Comparison of ENCODE assay signal across 12 cellular contexts in the genomic region with DNA sequence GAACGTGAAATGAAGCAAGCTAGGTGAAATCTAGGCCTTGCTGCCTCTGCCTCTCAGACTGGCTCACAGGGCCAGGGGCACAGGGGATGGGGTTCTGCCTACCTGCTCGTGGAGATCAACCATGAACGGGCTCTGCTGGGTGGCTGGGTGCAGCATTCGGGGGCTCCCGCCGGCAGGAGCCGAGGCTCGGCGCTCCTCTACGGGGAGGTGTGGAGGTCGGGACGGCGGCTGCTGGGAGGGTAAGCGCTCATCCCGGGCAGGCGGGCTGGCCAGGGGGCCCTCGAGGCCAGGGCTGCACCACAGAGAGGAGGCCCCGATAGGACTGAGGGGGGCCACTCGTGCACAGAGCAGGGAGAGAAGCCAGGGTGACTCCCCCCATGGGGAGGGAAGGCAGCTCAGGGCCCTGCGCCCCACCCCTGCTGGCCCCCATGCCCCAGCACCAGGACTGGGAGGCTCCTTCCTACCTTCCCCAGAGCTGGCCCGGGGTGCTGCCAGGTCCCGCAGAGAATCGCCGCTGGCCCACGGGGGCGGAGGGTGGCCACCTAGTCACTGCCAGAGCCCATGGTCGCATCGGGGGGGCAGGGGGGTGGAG. TPM values are rescaled to one million over a fixed set of nuclear protein-coding genes. Genes with fewer than 3 reads are reported as not detected.
A peak's percentile ranks its signal among the peaks of the same experiment; 100 is the strongest.
DNase-seq lines count a peak whose midpoint lies in the region; ATAC-seq and TF ChIP-seq lines count a peak whose summit lies in the region.
"Had no signal": no experiment of that assay in that cellular context is flagged by ENCODE, and none has a peak within 500 bp of the region (broad histone marks: within the 10 kb centered on the region; RNA-seq: fewer than 3 reads in every experiment).

No MANE protein-coding gene starts in this region.

- peaks cover 25% of the 10 kb centered on the region for H3K36me3 Mint-ChIP-seq in activated T-helper 1 cell treated with anti-CD3 and anti-CD28 coated beads, Interleukin-12 subunit alpha, Interleukin-12 subunit beta, Interleukin-2, Interleukin-4 antibody, amounts not matched to agents 30 ng/mL and 10 ng/mL and 1 ng/mL, durations not matched to agents 14 hours and 24 hours and 36 hours (ENCODE audit: low read depth)

- H3K4me1 ChIP-seq in left ventricle myocardium inferior = peaks cover 85% of the 10 kb centered on the region
- H3K4me1 ChIP-seq in thymus (ENCODE audit: control insufficient read depth, insufficient read depth, low read length) = peaks cover 32% of the 10 kb centered on the region
- peaks cover 21% of the 10 kb centered on the region for H3K4me1 ChIP-seq in PC-3 (ENCODE audit: insufficient read depth, low read length)

- H3K27me3 Mint-ChIP-seq in activated T-helper 1 cell treated with anti-CD3 and anti-CD28 coated beads, Interleukin-12 subunit alpha, Interleukin-12 subunit beta, Interleukin-2, Interleukin-4 antibody, amounts not matched to agents 30 ng/mL and 10 ng/mL and 1 ng/mL, durations not matched to agents 14 hours and 24 hours and 36 hours (ENCODE audit: insufficient read depth) = no peaks in the 10 kb centered on the region

- H3K27ac Mint-ChIP-seq in activated T-helper 1 cell treated with anti-CD3 and anti-CD28 coated beads, Interleukin-12 subunit alpha, Interleukin-12 subunit beta, Interleukin-2, Interleukin-4 antibody, amounts not matched to agents 30 ng/mL and 10 ng/mL and 1 ng/mL, durations not matched to agents 14 hours and 24 hours and 36 hours = peak overlapping the region; percentile 84
- H3K27ac Mint-ChIP-seq: WTC11 had no signal

- no peak overlapping the region for H3K4me2 ChIP-seq in PC-3 (ENCODE audit: low read length)

- no peak for TF ChIP-seq CTCF in left ventricle myocardium inferior (IDR thresholded peaks at IDR 0.05; ENCODE audit: borderline replicate concordance)
- TF ChIP-seq CTCF in PC-3 (conservative IDR thresholded peaks at IDR 0.05; ENCODE audit: low read depth, low read length) = no peak

- CTCF ChIA-PET in PC-3 (lab: Charles Lee) = no interaction called here

- H3K4me3 ChIP-seq in left ventricle myocardium inferior (no peak overlapping the region), thymus (ENCODE audit: low read length) (no peak overlapping the region), PC-3 (ENCODE audit: low read length) (no peak overlapping the region)

- no peaks in the 10 kb centered on the region for H3F3A ChIP-seq in PC-3 (ENCODE audit: low read length, unreplicated experiment)

- H3K27ac ChIP-seq in left ventricle myocardium inferior (replicated peaks) (peak overlapping the region; percentile 100), layer of hippocampus (ENCODE audit: low read depth, low read length) (peak overlapping the region; percentile 92), thymus (ENCODE audit: low read depth) (peak overlapping the region; percentile 79), PC-3 (ENCODE audit: low read length) (no peak overlapping the region)

- ATAC-seq in PC-3 (no peak), GM19324 (IDR thresholded peaks at IDR 0.05; ENCODE audit: low FRiP score, unreplicated experiment) (no peak)
- ATAC-seq: WTC11 had no signal

- H3K27me3 ChIP-seq in left ventricle myocardium inferior (ENCODE audit: low read depth) (no peaks in the 10 kb centered on the region), layer of hippocampus (ENCODE audit: control insufficient read depth, insufficient read depth, low read length) (no peaks in the 10 kb centered on the region), thymus (ENCODE audit: control insufficient read depth, insufficient read depth) (no peaks in the 10 kb centered on the region), PC-3 (ENCODE audit: low read length) (no peaks in the 10 kb centered on the region)
- H3K27me3 ChIP-seq: upper lobe of left lung had no signal

- DNase-seq in left ventricle myocardium inferior = no peak
- DNase-seq in cardiac septum (ENCODE audit: low spot score) = no peak
- DNase-seq in activated T-helper 1 cell treated with anti-CD3 and anti-CD28 coated beads, Interleukin-12 subunit alpha, Interleukin-12 subunit beta, Interleukin-2, Interleukin-4 antibody, amounts not matched to agents 30 ng/mL and 10 ng/mL and 1 ng/mL, durations not matched to agents 14 hours and 24 hours and 36 hours (ENCODE audit: low spot score) = no peak
- DNase-seq in PC-3 = no peak
- no peak for DNase-seq in SHP77 treated with DMSO at 0.1 percent for 48 hours (lab: John Stamatoyannopoulos, UW)
- DNase-seq: activated T-cell treated with anti-CD3 and anti-CD28 coated beads, Interleukin-2, amount 50 U/mL, for 1 hour; NCI-H2171 treated with DMSO at 0.1 percent for 48 hours; upper lobe of left lung had no signal

- no peaks in the 10 kb centered on the region for H3K9me2 ChIP-seq in PC-3 (replicated peaks; ENCODE audit: low read length)

- H3K4me3 Mint-ChIP-seq in activated T-helper 1 cell treated with anti-CD3 and anti-CD28 coated beads, Interleukin-12 subunit alpha, Interleukin-12 subunit beta, Interleukin-2, Interleukin-4 antibody, amounts not matched to agents 30 ng/mL and 10 ng/mL and 1 ng/mL, durations not matched to agents 14 hours and 24 hours and 36 hours = peak overlapping the region; percentile 30
- H3K4me3 Mint-ChIP-seq: WTC11 had no signal

- POLR2A ChIA-PET in PC-3 (lab: Charles Lee; ENCODE audit: unreplicated experiment) = interaction anchor here (0.6 kb wide), 1 partner anchor 175 kb away, joined by 3 read pairs; no protein-coding TSS in a partner anchor

- WGBS in thymus = 93% methylated on average over 28 of the region's 28 CpGs

- no peak overlapping the region for H3K9ac ChIP-seq in PC-3 (ENCODE audit: low read length)

- H3K36me3 ChIP-seq in left ventricle myocardium inferior (peaks cover 48% of the 10 kb centered on the region), thymus (ENCODE audit: control insufficient read depth, insufficient read depth) (peaks cover 58% of the 10 kb centered on the region), PC-3 (ENCODE audit: low read depth, low read length) (peaks cover 11% of the 10 kb centered on the region; the same call in 1 of the 2 replicates)

- no TSS peak for BruUV-seq in PC-3 (replicated peaks; lab: Mats Ljungman, UMichigan)

- H4K20me1 ChIP-seq in PC-3 (ENCODE audit: low read length) = peaks cover 13% of the 10 kb centered on the region

- H3K9me3 Mint-ChIP-seq in activated T-helper 1 cell treated with anti-CD3 and anti-CD28 coated beads, Interleukin-12 subunit alpha, Interleukin-12 subunit beta, Interleukin-2, Interleukin-4 antibody, amounts not matched to agents 30 ng/mL and 10 ng/mL and 1 ng/mL, durations not matched to agents 14 hours and 24 hours and 36 hours = no peaks in the 10 kb centered on the region
- H3K9me3 Mint-ChIP-seq: WTC11 had no signal

- no peak overlapping the region for H2AFZ ChIP-seq in PC-3 (ENCODE audit: low read length)

- no peaks in the 10 kb centered on the region for H3K9me3 ChIP-seq in left ventricle myocardium inferior (replicated peaks)
- H3K9me3 ChIP-seq in thymus (ENCODE audit: control insufficient read depth) = peaks cover 8% of the 10 kb centered on the region
- H3K9me3 ChIP-seq in PC-3 (ENCODE audit: low read length) = no peaks in the 10 kb centered on the region
- H3K9me3 ChIP-seq: upper lobe of left lung had no signal

- peaks cover 43% of the 10 kb centered on the region for H3K79me2 ChIP-seq in PC-3 (ENCODE audit: low read length)

- peaks cover 39% of the 10 kb centered on the region for H3K4me1 Mint-ChIP-seq in activated T-helper 1 cell treated with anti-CD3 and anti-CD28 coated beads, Interleukin-12 subunit alpha, Interleukin-12 subunit beta, Interleukin-2, Interleukin-4 antibody, amounts not matched to agents 30 ng/mL and 10 ng/mL and 1 ng/mL, durations not matched to agents 14 hours and 24 hours and 36 hours (ENCODE audit: low read depth)

- intact Hi-C loops in left ventricle myocardium inferior (cut with micrococcal nuclease) (no loop called here), cardiac septum (cut with DNase I) (no loop called here), PC-3 (cut with micrococcal nuclease) (no loop called here)
- intact Hi-C loops in activated T-helper 1 cell treated with anti-CD3 and anti-CD28 coated beads, Interleukin-12 subunit alpha, Interleukin-12 subunit beta, Interleukin-2, Interleukin-4 antibody, amounts not matched to agents 30 ng/mL and 10 ng/mL and 1 ng/mL, durations not matched to agents 14 hours and 24 hours and 36 hours (cut with micrococcal nuclease) = loop anchor here (1.0 to 10.0 kb wide), 3 partner anchors 47 to 1063 kb away; a partner anchor contains a TSS

RNA-seq across cellular contexts. Expression of a gene that starts 5.2 kb away (rescaled TPM):
- 28.2 TPM for total RNA-seq in left ventricle myocardium inferior
- 25.4 TPM for total RNA-seq in cardiac septum
- total RNA-seq in activated T-helper 1 cell treated with anti-CD3 and anti-CD28 coated beads, Interleukin-12 subunit alpha, Interleukin-12 subunit beta, Interleukin-2, Interleukin-4 antibody, amounts not matched to agents 30 ng/mL and 10 ng/mL and 1 ng/mL, durations not matched to agents 14 hours and 24 hours and 36 hours = 78.0 and 80.3 TPM in 2 replicates
- polyA plus RNA-seq in thymus = 54.8 TPM
- total RNA-seq in PC-3 (2014; rRNA removed) = 19.2 and 28.3 TPM in 2 replicates

RNA-seq across cellular contexts. Expression of a gene that starts 17.1 kb away (rescaled TPM):
- total RNA-seq in left ventricle myocardium inferior (0.33 TPM), cardiac septum (0.51 TPM), PC-3 (2014; rRNA removed) (0.07 TPM in 1 of 2 replicates, not detected in the other)
- 0.08 and 0.42 TPM in 2 replicates for total RNA-seq in activated T-helper 1 cell treated with anti-CD3 and anti-CD28 coated beads, Interleukin-12 subunit alpha, Interleukin-12 subunit beta, Interleukin-2, Interleukin-4 antibody, amounts not matched to agents 30 ng/mL and 10 ng/mL and 1 ng/mL, durations not matched to agents 14 hours and 24 hours and 36 hours
- polyA plus RNA-seq in thymus = 0.07 TPM
